In the genomic region with DNA sequence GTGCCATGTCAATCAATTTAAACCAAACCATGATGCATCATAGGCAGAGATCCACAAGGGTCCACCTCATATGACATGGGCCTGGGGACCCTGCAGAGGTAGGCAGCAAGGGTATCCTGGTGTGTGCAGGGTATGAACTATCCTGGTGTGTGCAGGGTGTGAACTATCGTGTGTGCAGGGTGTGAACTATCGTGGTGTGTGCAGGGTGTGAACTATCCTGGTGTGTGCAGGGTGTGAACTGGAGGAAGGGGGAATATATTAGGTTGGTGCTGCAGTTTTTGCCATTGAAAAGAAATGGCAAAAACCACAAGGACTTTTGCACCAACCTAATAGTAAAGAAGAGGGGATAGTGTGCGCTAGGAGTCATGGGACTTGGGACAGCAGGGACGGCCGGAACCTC, we compare ENCODE assay signal across 8 cellular contexts.
"Had no signal": no experiment of that assay in that cellular context is flagged by ENCODE, and none has a peak within 500 bp of the region (broad histone marks: within the 10 kb centered on the region; RNA-seq: fewer than 3 reads in every experiment).

No MANE protein-coding gene starts in this region.

- H3K27ac ChIP-seq: GM23248, KMS-11 had no signal

- H3K9ac ChIP-seq: GM23248, KMS-11 had no signal

- ATAC-seq: HCT116 had no signal

- H2AFZ ChIP-seq: GM23248 had no signal

- H3K4me3 ChIP-seq: GM23248, HAP-1 had no signal

- DNase-seq: GM23248, GOT3, H7, KBM-7 had no signal

- H3K4me2 ChIP-seq: KMS-11 had no signal

- H3K4me3 Mint-ChIP-seq: IgD-negative memory B cell had no signal

- H3K36me3 ChIP-seq: HAP-1 had no signal

- H3K9me3 ChIP-seq: HAP-1 had no signal

- H3K4me1 Mint-ChIP-seq: IgD-negative memory B cell had no signal
